ENCODE assay signal across 29 cellular contexts in the genomic region with DNA sequence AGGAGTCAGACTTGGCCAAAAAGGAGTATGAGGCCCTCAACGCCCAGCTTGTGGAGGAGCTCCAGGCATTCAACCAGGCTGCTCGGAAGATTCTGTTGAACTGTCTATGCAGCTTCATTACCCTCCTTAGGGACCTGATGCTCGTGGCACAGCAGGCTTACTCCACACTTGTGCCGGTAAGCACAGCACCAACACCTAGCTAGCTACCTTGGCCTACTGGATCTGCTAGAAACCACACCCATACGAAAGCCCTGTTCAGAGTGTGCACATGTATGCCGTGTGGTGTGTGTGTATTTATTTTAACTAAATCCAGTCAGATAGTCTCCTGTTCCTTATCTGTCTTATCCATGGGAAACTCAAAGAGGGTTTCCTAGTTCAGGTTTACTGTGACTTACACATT.
"Had no signal": no experiment of that assay in that cellular context is flagged by ENCODE, and none has a peak within 500 bp of the region (broad histone marks: within the 10 kb centered on the region; RNA-seq: fewer than 3 reads in every experiment).

No MANE protein-coding gene starts in this region.

- H3K27ac Mint-ChIP-seq: activated CD4-positive, alpha-beta memory T cell treated with anti-CD3 and anti-CD28 coated beads, Interleukin-2, amount 10 ng/mL, durations not matched to agents 7 days and 5 days; activated CD4-positive, alpha-beta T cell treated with anti-CD3 and anti-CD28 coated beads, Interleukin-2, amount 10 ng/mL, durations not matched to agents 7 days and 5 days; activated naive CD4-positive, alpha-beta T cell treated with anti-CD3 and anti-CD28 coated beads, Interleukin-2, amount 10 ng/mL, durations not matched to agents 7 days and 5 days; activated naive CD4-positive, alpha-beta T cell treated with anti-CD3 and anti-CD28 coated beads, Interleukin-2, amount 50 U/mL, for 72 hours; activated naive CD8-positive, alpha-beta T cell treated with anti-CD3 and anti-CD28 coated beads, Interleukin-2, amount 10 ng/mL, durations not matched to agents 7 days and 5 days; activated T-cell treated with anti-CD3 and anti-CD28 coated beads, Interleukin-2, amount 50 U/mL, for 24 hours; activated T-cell treated with anti-CD3 and anti-CD28 coated beads, Interleukin-2, amount 50 U/mL, for 72 hours; brain; dendritic cell treated with granulocyte-macrophage colony-stimulating factor and Interleukin-4, amounts not matched to agents 40 ng/mL and 50 ng/mL, for 4 days; endodermal cell; WTC11 had no signal

- H3K27me3 Mint-ChIP-seq: activated T-cell treated with anti-CD3 and anti-CD28 coated beads, Interleukin-2, amount 50 U/mL, for 24 hours; brain; dendritic cell treated with granulocyte-macrophage colony-stimulating factor and Interleukin-4, amounts not matched to agents 40 ng/mL and 50 ng/mL, for 4 days had no signal

- H3K27me3 ChIP-seq: ascending aorta, breast epithelium, dorsolateral prefrontal cortex, esophagus muscularis mucosa, foreskin keratinocyte, gastrocnemius medialis had no signal

- H3K4me3 ChIP-seq: ascending aorta, breast epithelium, coronary artery, dorsolateral prefrontal cortex, esophagus muscularis mucosa, gastrocnemius medialis had no signal

- ATAC-seq: activated naive CD4-positive, alpha-beta T cell treated with anti-CD3 and anti-CD28 coated beads, Interleukin-2, amount 50 U/mL, for 72 hours; activated T-cell treated with anti-CD3 and anti-CD28 coated beads, Interleukin-2, amount 50 U/mL, for 72 hours; foreskin keratinocyte; gastrocnemius medialis; WTC11 had no signal

- H3K4me1 ChIP-seq: ascending aorta, breast epithelium, esophagus muscularis mucosa, gastrocnemius medialis had no signal

- H3K9me3 Mint-ChIP-seq: activated CD4-positive, alpha-beta memory T cell treated with anti-CD3 and anti-CD28 coated beads, Interleukin-2, amount 10 ng/mL, durations not matched to agents 7 days and 5 days; activated CD4-positive, alpha-beta T cell treated with anti-CD3 and anti-CD28 coated beads, Interleukin-2, amount 10 ng/mL, durations not matched to agents 7 days and 5 days; activated naive CD4-positive, alpha-beta T cell treated with anti-CD3 and anti-CD28 coated beads, Interleukin-2, amount 10 ng/mL, durations not matched to agents 7 days and 5 days; activated naive CD4-positive, alpha-beta T cell treated with anti-CD3 and anti-CD28 coated beads, Interleukin-2, amount 50 U/mL, for 72 hours; activated naive CD8-positive, alpha-beta T cell treated with anti-CD3 and anti-CD28 coated beads, Interleukin-2, amount 10 ng/mL, durations not matched to agents 7 days and 5 days; activated T-cell treated with anti-CD3 and anti-CD28 coated beads, Interleukin-2, amount 50 U/mL, for 24 hours; activated T-cell treated with anti-CD3 and anti-CD28 coated beads, Interleukin-2, amount 50 U/mL, for 72 hours; central memory CD8-positive, alpha-beta T cell; dendritic cell treated with granulocyte-macrophage colony-stimulating factor and Interleukin-4, amounts not matched to agents 40 ng/mL and 50 ng/mL, for 4 days; endodermal cell; WTC11 had no signal

- DNase-seq: activated CD4-positive, alpha-beta memory T cell treated with anti-CD3 and anti-CD28 coated beads, Interleukin-2, amount 10 ng/mL, durations not matched to agents 7 days and 5 days; activated CD4-positive, alpha-beta T cell treated with anti-CD3 and anti-CD28 coated beads for 1 hour; activated CD4-positive, alpha-beta T cell treated with anti-CD3 and anti-CD28 coated beads for 4 hours; activated CD4-positive, alpha-beta T cell treated with anti-CD3 and anti-CD28 coated beads, Interleukin-2, amount 10 ng/mL, durations not matched to agents 7 days and 5 days; activated CD4-positive, alpha-beta T cell treated with anti-CD3 and anti-CD28 coated beads, Interleukin-2, amount 50 U/mL, for 4 hours; activated CD8-positive, alpha-beta memory T cell treated with anti-CD3 and anti-CD28 coated beads, Interleukin-2, amount 50 U/mL, for 48 hours; activated gamma-delta T cell; activated naive CD4-positive, alpha-beta T cell; activated naive CD4-positive, alpha-beta T cell treated with anti-CD3 and anti-CD28 coated beads, Interleukin-2, amount 10 ng/mL, durations not matched to agents 7 days and 5 days; activated naive CD8-positive, alpha-beta T cell treated with anti-CD3 and anti-CD28 coated beads, Interleukin-2, amount 10 ng/mL, durations not matched to agents 7 days and 5 days; activated T-cell treated with anti-CD3 and anti-CD28 coated beads for 4 hours; activated T-cell treated with anti-CD3 and anti-CD28 coated beads, Interleukin-2, amount 50 U/mL, for 24 hours; activated T-cell treated with anti-CD3 and anti-CD28 coated beads, Interleukin-2, amount 50 U/mL, for 72 hours; dorsolateral prefrontal cortex; effector memory CD4-positive, alpha-beta T cell; endodermal cell; foreskin keratinocyte; gastrocnemius medialis; glutamatergic neuron; T-helper 2 cell had no signal

- H3K9me3 ChIP-seq: ascending aorta, breast epithelium, esophagus muscularis mucosa, gastrocnemius medialis had no signal

- H3K4me3 Mint-ChIP-seq: activated CD4-positive, alpha-beta memory T cell treated with anti-CD3 and anti-CD28 coated beads, Interleukin-2, amount 10 ng/mL, durations not matched to agents 7 days and 5 days; activated CD4-positive, alpha-beta T cell treated with anti-CD3 and anti-CD28 coated beads, Interleukin-2, amount 10 ng/mL, durations not matched to agents 7 days and 5 days; activated naive CD4-positive, alpha-beta T cell treated with anti-CD3 and anti-CD28 coated beads, Interleukin-2, amount 10 ng/mL, durations not matched to agents 7 days and 5 days; activated naive CD8-positive, alpha-beta T cell treated with anti-CD3 and anti-CD28 coated beads, Interleukin-2, amount 10 ng/mL, durations not matched to agents 7 days and 5 days; activated T-cell treated with anti-CD3 and anti-CD28 coated beads, Interleukin-2, amount 50 U/mL, for 24 hours; activated T-cell treated with anti-CD3 and anti-CD28 coated beads, Interleukin-2, amount 50 U/mL, for 72 hours; brain; central memory CD8-positive, alpha-beta T cell; dendritic cell treated with granulocyte-macrophage colony-stimulating factor and Interleukin-4, amounts not matched to agents 40 ng/mL and 50 ng/mL, for 4 days; endodermal cell; WTC11 had no signal

- H3K36me3 ChIP-seq: ascending aorta, breast epithelium, esophagus muscularis mucosa, gastrocnemius medialis had no signal

- H3K27ac ChIP-seq: ascending aorta, breast epithelium, coronary artery, dorsolateral prefrontal cortex, esophagus muscularis mucosa, foreskin keratinocyte, gastrocnemius medialis had no signal

- H3K36me3 Mint-ChIP-seq: activated naive CD4-positive, alpha-beta T cell treated with anti-CD3 and anti-CD28 coated beads, Interleukin-2, amount 10 ng/mL, durations not matched to agents 7 days and 5 days; activated naive CD4-positive, alpha-beta T cell treated with anti-CD3 and anti-CD28 coated beads, Interleukin-2, amount 50 U/mL, for 72 hours; activated naive CD8-positive, alpha-beta T cell treated with anti-CD3 and anti-CD28 coated beads, Interleukin-2, amount 10 ng/mL, durations not matched to agents 7 days and 5 days; brain; WTC11 had no signal

- H3K4me1 Mint-ChIP-seq: activated CD4-positive, alpha-beta memory T cell treated with anti-CD3 and anti-CD28 coated beads, Interleukin-2, amount 10 ng/mL, durations not matched to agents 7 days and 5 days; activated naive CD8-positive, alpha-beta T cell treated with anti-CD3 and anti-CD28 coated beads, Interleukin-2, amount 10 ng/mL, durations not matched to agents 7 days and 5 days; brain; central memory CD8-positive, alpha-beta T cell; endodermal cell; WTC11 had no signal
